8 cellular contexts compared by ENCODE assay signal in the genomic region with DNA sequence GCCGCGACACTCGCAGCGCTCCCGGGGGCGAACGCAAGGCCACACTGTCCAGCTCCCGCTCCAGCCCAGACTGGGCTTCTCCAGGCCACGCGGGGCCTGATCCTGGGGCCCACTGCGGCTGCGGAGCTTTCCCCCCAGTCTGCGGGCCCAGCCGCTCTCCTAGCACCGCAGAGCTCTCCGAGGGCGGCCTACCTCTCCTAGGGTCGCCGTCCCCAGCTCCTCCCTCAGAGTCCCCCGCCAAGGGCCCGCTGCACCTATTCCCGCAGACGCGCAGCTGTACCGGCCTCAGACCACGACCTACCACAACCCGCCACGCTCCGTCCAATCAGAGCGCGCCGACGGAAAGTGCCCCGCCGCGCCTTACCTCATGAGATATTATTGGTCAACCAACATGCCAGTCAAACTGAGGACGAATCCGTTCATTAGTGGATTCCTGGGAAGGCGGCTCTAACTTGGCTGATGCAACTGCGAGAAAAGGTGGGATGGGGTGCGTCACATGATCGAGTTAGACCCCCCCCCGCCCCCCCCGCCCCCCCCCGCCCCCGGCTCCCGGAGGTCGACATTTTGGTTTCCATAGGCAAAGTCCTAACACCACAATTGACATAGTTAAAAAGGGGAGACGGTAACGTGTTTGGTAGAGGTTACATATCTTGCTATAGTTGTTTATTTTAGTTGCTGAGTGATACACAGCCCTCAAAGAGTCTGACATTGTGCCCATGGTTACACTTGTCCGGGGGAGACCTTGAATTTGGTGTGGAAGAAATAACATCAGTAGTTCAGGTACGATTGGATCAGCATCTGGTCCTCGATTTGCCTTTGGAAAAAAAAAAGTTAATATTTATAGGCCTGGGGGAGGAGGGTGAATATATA. TPM values are rescaled to one million over a fixed set of nuclear protein-coding genes. Genes with fewer than 3 reads are reported as not detected.
A peak's percentile ranks its signal among the peaks of the same experiment; 100 is the strongest.
DNase-seq lines count a peak whose midpoint lies in the region; ATAC-seq and TF ChIP-seq lines count a peak whose summit lies in the region.

Gene AARS1 (minus strand): TSS at position 278 of the 870 bp plus-strand sequence. CDS start 6,743 bp downstream, outside the sequence.

- H3K27me3 ChIP-seq in HUES64 (ENCODE audit: insufficient read depth, low read length) (no peaks in the 10 kb centered on the region), OCI-LY1 (ENCODE audit: insufficient read depth, low read length) (no peaks in the 10 kb centered on the region)

- no peaks in the 10 kb centered on the region for H3K9me3 Mint-ChIP-seq in Calu3 (ENCODE audit: low read depth, unreplicated experiment)
- H3K9me3 Mint-ChIP-seq in endothelial cell (ENCODE audit: unreplicated experiment), result no peaks in the 10 kb centered on the region

- peak within 1 kb of the TSS; percentile 100 for H3K27ac Mint-ChIP-seq in Calu3 (ENCODE audit: unreplicated experiment)
- peak within 1 kb of the TSS; percentile 81 for H3K27ac Mint-ChIP-seq in endothelial cell (ENCODE audit: unreplicated experiment)

- H3K27me3 Mint-ChIP-seq in Calu3 (ENCODE audit: unreplicated experiment) (no peaks in the 10 kb centered on the region), endothelial cell (ENCODE audit: unreplicated experiment) (peaks cover 4% of the 10 kb centered on the region)

- H3K27ac ChIP-seq in HUES64 (ENCODE audit: low read depth, low read length) (peak within 1 kb of the TSS; percentile 97), OCI-LY1 (ENCODE audit: low read depth, low read length, poor library complexity, severe bottlenecking) (peak within 1 kb of the TSS; percentile 89)

- H3K9ac ChIP-seq in HUES64 (ENCODE audit: low read depth, low read length) (peak within 1 kb of the TSS; percentile 98), OCI-LY1 (ENCODE audit: low read length) (peak within 1 kb of the TSS; percentile 91)

- WGBS in HUES64, result 4% methylated on average over 45 of the region's 53 CpGs

- TF ChIP-seq CTCF in Calu3 (IDR thresholded peaks at IDR 0.05; ENCODE audit: unreplicated experiment), result no peak
- no peak for TF ChIP-seq CTCF in OCI-LY1 (IDR thresholded peaks at IDR 0.05; ENCODE audit: low read length)
- TF ChIP-seq CTCF in endothelial cell (IDR thresholded peaks at IDR 0.05; ENCODE audit: unreplicated experiment), result no peak

- no peaks in the 10 kb centered on the region for H3F3A ChIP-seq in OCI-LY1 (ENCODE audit: insufficient read depth, low read length)

- no peaks in the 10 kb centered on the region for H4K20me1 ChIP-seq in OCI-LY1 (ENCODE audit: insufficient read depth, low read length)

- H3K4me3 Mint-ChIP-seq in Calu3 (ENCODE audit: low read depth, unreplicated experiment) (peak within 1 kb of the TSS; percentile 97), endothelial cell (ENCODE audit: unreplicated experiment) (peak within 1 kb of the TSS; percentile 98)

- H3K79me2 ChIP-seq in OCI-LY1 (ENCODE audit: insufficient read depth, low read length), result peaks cover 24% of the 10 kb centered on the region

- ATAC-seq in GM21447 (IDR thresholded peaks at IDR 0.05; ENCODE audit: unreplicated experiment), result peak; percentile 95

- peak within 1 kb of the TSS; percentile 95 for H2AFZ ChIP-seq in OCI-LY1 (ENCODE audit: low read length)

- CTCF ChIA-PET in Calu3 (lab: Charles Lee), result interaction anchor here (0.9 to 1.8 kb wide), 2 partner anchors 9 to 57 kb away, joined by 3 to 6 read pairs; partner anchors contain the start of genes DDX19A and DDX19B

- H3K4me1 ChIP-seq in HUES64 (ENCODE audit: insufficient read depth, low read length), result peaks cover 5% of the 10 kb centered on the region; the same call in 1 of the 2 replicates
- peaks cover 14% of the 10 kb centered on the region for H3K4me1 ChIP-seq in OCI-LY1 (ENCODE audit: insufficient read depth, low read length, severe bottlenecking)

- no peaks in the 10 kb centered on the region for H3K9me3 ChIP-seq in HUES64 (ENCODE audit: insufficient read depth, low read depth, low read length)
- no peaks in the 10 kb centered on the region for H3K9me3 ChIP-seq in OCI-LY1 (ENCODE audit: low read length)

- DNase-seq in Calu3 (peak; percentile 98), endothelial cell (ENCODE audit: low spot score) (peak; percentile 95), midbrain (lab: John Stamatoyannopoulos, UW) (peak; percentile 99)
- peak; percentile 96 for DNase-seq in activated CD8-positive, alpha-beta memory T cell treated with anti-CD3 and anti-CD28 coated beads, Interleukin-2, amount 50 U/mL, for 48 hours
- DNase-seq in stimulated activated CD8-positive, alpha-beta memory T cell treated with anti-CD3 and anti-CD28 coated beads, Interleukin-2, amount 100 ng/mL, for 1 hour (ENCODE audit: low read depth in 2 of 2), result peak; percentile 81 to 86

- no peaks in the 10 kb centered on the region for H3K9me2 ChIP-seq in OCI-LY1 (ENCODE audit: low read depth, low read length)

- H3K4me3 ChIP-seq in HUES64 (ENCODE audit: low read length) (peak within 1 kb of the TSS; percentile 97), OCI-LY1 (ENCODE audit: low read depth, low read length, poor library complexity, severe bottlenecking) (peak within 1 kb of the TSS; percentile 78)

- H3K4me1 Mint-ChIP-seq in Calu3 (ENCODE audit: low read depth, unreplicated experiment) (peaks cover 8% of the 10 kb centered on the region), endothelial cell (ENCODE audit: unreplicated experiment) (peaks cover 5% of the 10 kb centered on the region)

- peak within 1 kb of the TSS; percentile 80 for H3K4me2 ChIP-seq in OCI-LY1 (ENCODE audit: low read length)

- H3K36me3 ChIP-seq in HUES64 (ENCODE audit: insufficient read depth, low read length) (peaks cover 18% of the 10 kb centered on the region), OCI-LY1 (ENCODE audit: insufficient read depth, low read length) (peaks cover 18% of the 10 kb centered on the region)

- intact Hi-C loops in Calu3 (cut with micrococcal nuclease; ENCODE audit: unreplicated experiment), result no loop called here

- H3K36me3 Mint-ChIP-seq in Calu3 (ENCODE audit: insufficient read depth, unreplicated experiment) (peaks cover 57% of the 10 kb centered on the region), endothelial cell (ENCODE audit: low read depth, unreplicated experiment) (no peaks in the 10 kb centered on the region)

- BruUV-seq in Calu3 (replicated peaks; lab: Mats Ljungman, UMichigan), result TSS peak; percentile 96

RNA-seq across cellular contexts. Expression of gene AARS1, which starts in this region (rescaled TPM):
- total RNA-seq in Calu3 (2022) (241 and 261 TPM in 2 replicates), endothelial cell (ENCODE audit: unreplicated experiment) (60.4 TPM)
- 83.0 TPM for polyA plus RNA-seq in HUES64 (2013, experiment 1 of 2)
- 93.4 TPM for polyA plus RNA-seq in HUES64 (2013, experiment 2 of 2)

Comparison
In these comparisons a context has a peak if more than half of its experiments do, and no peak if none do; other contexts are left out.
1. Peak in every context shown above with its lines: DNase-seq, ATAC-seq, H3K4me3 ChIP-seq and H3K27ac ChIP-seq.